In the genomic region with DNA sequence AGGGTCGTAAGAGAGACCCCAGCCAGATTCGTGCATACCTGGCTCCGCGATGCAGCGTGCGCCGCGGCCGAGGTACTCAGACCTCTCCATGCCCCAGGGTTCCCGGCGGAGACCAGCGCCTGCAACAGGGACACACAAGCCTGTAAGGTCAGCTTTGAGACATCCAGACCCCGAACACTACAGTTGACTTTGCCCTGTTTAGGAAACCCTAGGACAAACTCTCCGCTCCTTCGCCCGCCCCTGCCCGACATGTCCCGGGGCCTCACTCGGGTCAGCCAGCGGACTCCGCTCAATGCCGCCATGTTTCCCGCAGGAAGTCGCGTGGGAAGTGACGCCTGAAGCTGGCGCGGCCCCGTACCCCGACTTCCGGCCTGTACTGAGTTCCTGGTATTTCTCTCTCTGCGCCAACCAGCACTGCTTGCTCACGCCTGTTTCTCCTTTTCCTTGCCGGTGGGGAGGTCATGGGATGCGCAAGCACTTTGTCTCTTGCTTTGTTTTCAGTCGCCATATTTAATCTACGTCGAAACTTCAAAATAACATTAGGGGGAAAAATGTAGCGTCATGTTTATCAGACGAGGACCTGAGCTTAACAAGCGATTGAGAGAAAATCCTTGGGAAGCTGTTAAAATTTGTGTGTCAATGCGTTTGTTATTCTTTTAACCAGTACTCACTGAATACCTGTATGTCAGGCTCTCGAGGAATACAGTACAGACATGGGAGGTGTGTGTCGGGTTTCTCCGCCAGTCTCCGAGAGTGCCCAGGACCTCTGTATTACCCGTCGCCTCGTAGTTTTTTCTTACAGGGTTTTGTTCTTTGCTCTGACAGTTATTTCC, we compare ENCODE assay signal across 8 cellular contexts. TPM values are rescaled to one million over a fixed set of nuclear protein-coding genes. Genes with fewer than 3 reads are reported as not detected.
DNase-seq lines count a peak whose midpoint lies in the region; ATAC-seq and TF ChIP-seq lines count a peak whose summit lies in the region.

A gene (minus strand): TSS at position 330 of the 833 bp plus-strand sequence. CDS start 28 bp downstream, at position 302.

- peak; percentile 88 for ATAC-seq in GM21528 (IDR thresholded peaks at IDR 0.05; ENCODE audit: low FRiP score, unreplicated experiment)

- H3K4me2 ChIP-seq in PC-9, result peak within 1 kb of the TSS; percentile 97

- peak; percentile 95 for DNase-seq in DMS 273 (lab: John Stamatoyannopoulos, UW; ENCODE audit: unreplicated experiment)
- DNase-seq in PC-9, result peak; percentile 79 to 80
- DNase-seq in activated T-cell treated with anti-CD3 and anti-CD28 coated beads, Interleukin-2, amount 50 U/mL, for 1 hour, result peak; percentile 91
- peak; percentile 61 for DNase-seq in epithelial cell of proximal tubule (ENCODE audit: low read depth)
- peak; percentile 96 for DNase-seq in stimulated activated CD8-positive, alpha-beta memory T cell treated with anti-CD3 and anti-CD28 coated beads, Interleukin-4, amount 100 ng/mL, for 48 hours

- TSS peak; percentile 100 for BruUV-seq in PC-9 (replicated peaks; lab: Mats Ljungman, UMichigan)

- H3K4me3 ChIP-seq in PC-9 (peak within 1 kb of the TSS; percentile 78), epithelial cell of proximal tubule (ENCODE audit: low read depth, low read length) (peak within 1 kb of the TSS; percentile 96), mucosa of rectum (ENCODE audit: low read length in 2 of 2) (peak within 1 kb of the TSS; percentile 88 to 89)

- peaks cover 11% of the 10 kb centered on the region for H3K4me1 ChIP-seq in PC-9 (replicated peaks; ENCODE audit: insufficient read depth)
- peaks cover 11 to 13% of the 10 kb centered on the region in 2 donors for H3K4me1 ChIP-seq in mucosa of rectum (ENCODE audit: control insufficient read depth in 2 of 2, insufficient read depth in 2 of 2, low read length in 2 of 2)

- peak; percentile 23; the same call in 1 of the 2 replicates for TF ChIP-seq EP300 in Ishikawa (IDR thresholded peaks at IDR 0.05; ENCODE audit: borderline replicate concordance)

- no peak for TF ChIP-seq CTCF in PC-9 (conservative IDR thresholded peaks at IDR 0.05)
- no peak for TF ChIP-seq CTCF in epithelial cell of proximal tubule (conservative IDR thresholded peaks at IDR 0.05; ENCODE audit: low read depth, low read length)

- peak within 1 kb of the TSS; percentile 97 for H2AFZ ChIP-seq in PC-9

- H3K27ac ChIP-seq in PC-9 (peak within 1 kb of the TSS; percentile 80), mucosa of rectum (ENCODE audit: low read depth in 2 of 2, low read length in 2 of 2) (peak within 1 kb of the TSS; percentile 89 to 91)

- CTCF ChIA-PET in PC-9 (lab: Charles Lee), result interaction anchor here (0.8 kb wide), 1 partner anchor 9 kb away, joined by 3 read pairs; no protein-coding TSS in a partner anchor

- H3K79me2 ChIP-seq in PC-9 (ENCODE audit: low read depth), result peaks cover 16% of the 10 kb centered on the region

- H3K27me3 ChIP-seq in PC-9 (ENCODE audit: insufficient read depth, low read depth), result no peaks in the 10 kb centered on the region
- no peaks in the 10 kb centered on the region for H3K27me3 ChIP-seq in mucosa of rectum (ENCODE audit: control insufficient read depth in 2 of 2, insufficient read depth in 2 of 2, low read length in 2 of 2)

- TF ChIP-seq RAD21 in Ishikawa (IDR thresholded peaks at IDR 0.05; ENCODE audit: low read depth), result no peak

- H3F3A ChIP-seq in PC-9 (ENCODE audit: insufficient read depth, low read depth), result peaks cover 8% of the 10 kb centered on the region; the same call in 1 of the 2 replicates

- H3K9me3 ChIP-seq in PC-9 (ENCODE audit: insufficient read depth, low read depth) (no peaks in the 10 kb centered on the region), mucosa of rectum (ENCODE audit: control insufficient read depth in 2 of 2, low read length in 2 of 2) (no peaks in the 10 kb centered on the region)

- H3K9ac ChIP-seq in mucosa of rectum (ENCODE audit: low read depth in 1 of 2, low read length in 2 of 2), result peak within 1 kb of the TSS; percentile 80 to 82

- H4K20me1 ChIP-seq in PC-9 (ENCODE audit: insufficient read depth), result no peaks in the 10 kb centered on the region

- POLR2A ChIA-PET in PC-9 (lab: Charles Lee; ENCODE audit: unreplicated experiment), result interaction anchor here (0.6 to 1.2 kb wide), 4 partner anchors 11 to 785 kb away, joined by 3 to 5 read pairs (median 4); a partner anchor contains a TSS

- intact Hi-C loops in PC-9 (cut with micrococcal nuclease; ENCODE audit: unreplicated experiment), result no loop called here

- no peaks in the 10 kb centered on the region for H3K9me2 ChIP-seq in PC-9 (ENCODE audit: insufficient read depth)

- H3K36me3 ChIP-seq in PC-9 (ENCODE audit: low read depth) (peaks cover 15% of the 10 kb centered on the region), mucosa of rectum (ENCODE audit: control insufficient read depth in 2 of 2, insufficient read depth in 2 of 2, low read length in 2 of 2) (peaks cover 28 to 29% of the 10 kb centered on the region in 2 donors)

TF ChIP-seq in Ishikawa, 13 proteins besides CTCF, POLR2A, EP300 and RAD21:
- TF ChIP-seq CEBPB (IDR thresholded peaks at IDR 0.05), result no peak
- TF ChIP-seq FOXM1 (IDR thresholded peaks at IDR 0.05; ENCODE audit: borderline replicate concordance, low read depth), result no peak
- no peak for TF ChIP-seq ZBTB7A (IDR thresholded peaks at IDR 0.05; ENCODE audit: low read depth)
- TF ChIP-seq TCF12 (IDR thresholded peaks at IDR 0.05; ENCODE audit: low read depth), result peak; percentile 76; the same call in 1 of the 2 replicates
- peak; percentile 96 for TF ChIP-seq TAF1 (IDR thresholded peaks at IDR 0.05; ENCODE audit: low read depth)
- peak; percentile 98 for TF ChIP-seq YY1 (IDR thresholded peaks at IDR 0.05; ENCODE audit: low read depth)
- TF ChIP-seq TEAD4 (IDR thresholded peaks at IDR 0.05), result peak; percentile 81
- peak; percentile 61 for TF ChIP-seq NFIC (IDR thresholded peaks at IDR 0.05)
- TF ChIP-seq, protein P1, sequence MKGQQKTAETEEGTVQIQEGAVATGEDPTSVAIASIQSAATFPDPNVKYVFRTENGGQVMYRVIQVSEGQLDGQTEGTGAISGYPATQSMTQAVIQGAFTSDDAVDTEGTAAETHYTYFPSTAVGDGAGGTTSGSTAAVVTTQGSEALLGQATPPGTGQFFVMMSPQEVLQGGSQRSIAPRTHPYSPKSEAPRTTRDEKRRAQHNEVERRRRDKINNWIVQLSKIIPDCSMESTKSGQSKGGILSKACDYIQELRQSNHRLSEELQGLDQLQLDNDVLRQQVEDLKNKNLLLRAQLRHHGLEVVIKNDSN (IDR thresholded peaks at IDR 0.05), result peak; percentile 49
- TF ChIP-seq, protein P2, sequence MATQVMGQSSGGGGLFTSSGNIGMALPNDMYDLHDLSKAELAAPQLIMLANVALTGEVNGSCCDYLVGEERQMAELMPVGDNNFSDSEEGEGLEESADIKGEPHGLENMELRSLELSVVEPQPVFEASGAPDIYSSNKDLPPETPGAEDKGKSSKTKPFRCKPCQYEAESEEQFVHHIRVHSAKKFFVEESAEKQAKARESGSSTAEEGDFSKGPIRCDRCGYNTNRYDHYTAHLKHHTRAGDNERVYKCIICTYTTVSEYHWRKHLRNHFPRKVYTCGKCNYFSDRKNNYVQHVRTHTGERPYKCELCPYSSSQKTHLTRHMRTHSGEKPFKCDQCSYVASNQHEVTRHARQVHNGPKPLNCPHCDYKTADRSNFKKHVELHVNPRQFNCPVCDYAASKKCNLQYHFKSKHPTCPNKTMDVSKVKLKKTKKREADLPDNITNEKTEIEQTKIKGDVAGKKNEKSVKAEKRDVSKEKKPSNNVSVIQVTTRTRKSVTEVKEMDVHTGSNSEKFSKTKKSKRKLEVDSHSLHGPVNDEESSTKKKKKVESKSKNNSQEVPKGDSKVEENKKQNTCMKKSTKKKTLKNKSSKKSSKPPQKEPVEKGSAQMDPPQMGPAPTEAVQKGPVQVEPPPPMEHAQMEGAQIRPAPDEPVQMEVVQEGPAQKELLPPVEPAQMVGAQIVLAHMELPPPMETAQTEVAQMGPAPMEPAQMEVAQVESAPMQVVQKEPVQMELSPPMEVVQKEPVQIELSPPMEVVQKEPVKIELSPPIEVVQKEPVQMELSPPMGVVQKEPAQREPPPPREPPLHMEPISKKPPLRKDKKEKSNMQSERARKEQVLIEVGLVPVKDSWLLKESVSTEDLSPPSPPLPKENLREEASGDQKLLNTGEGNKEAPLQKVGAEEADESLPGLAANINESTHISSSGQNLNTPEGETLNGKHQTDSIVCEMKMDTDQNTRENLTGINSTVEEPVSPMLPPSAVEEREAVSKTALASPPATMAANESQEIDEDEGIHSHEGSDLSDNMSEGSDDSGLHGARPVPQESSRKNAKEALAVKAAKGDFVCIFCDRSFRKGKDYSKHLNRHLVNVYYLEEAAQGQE (IDR thresholded peaks at IDR 0.05; ENCODE audit: low read depth), result no peak
- TF ChIP-seq EGR1 (IDR thresholded peaks at IDR 0.05), result peak; percentile 33; the same call in 1 of the 2 replicates
- TF ChIP-seq, protein P3, sequence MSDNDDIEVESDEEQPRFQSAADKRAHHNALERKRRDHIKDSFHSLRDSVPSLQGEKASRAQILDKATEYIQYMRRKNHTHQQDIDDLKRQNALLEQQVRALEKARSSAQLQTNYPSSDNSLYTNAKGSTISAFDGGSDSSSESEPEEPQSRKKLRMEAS (IDR thresholded peaks at IDR 0.05), result peak; percentile 86
- TF ChIP-seq CREB1 (IDR thresholded peaks at IDR 0.05; ENCODE audit: low read depth), result peak; percentile 96

RNA-seq across cellular contexts. Expression of the gene that starts here (rescaled TPM):
- 130 and 144 TPM in 2 replicates for total RNA-seq in PC-9 (2021)
- 99.3 and 123 TPM in 2 replicates for total RNA-seq in epithelial cell of proximal tubule

Comparison
In these comparisons a context has a peak if more than half of its experiments do, and no peak if none do; other contexts are left out.
1. Peak in every context shown above with its lines: DNase-seq, ATAC-seq, H3K4me3 ChIP-seq and H3K27ac ChIP-seq.